In the genomic region with DNA sequence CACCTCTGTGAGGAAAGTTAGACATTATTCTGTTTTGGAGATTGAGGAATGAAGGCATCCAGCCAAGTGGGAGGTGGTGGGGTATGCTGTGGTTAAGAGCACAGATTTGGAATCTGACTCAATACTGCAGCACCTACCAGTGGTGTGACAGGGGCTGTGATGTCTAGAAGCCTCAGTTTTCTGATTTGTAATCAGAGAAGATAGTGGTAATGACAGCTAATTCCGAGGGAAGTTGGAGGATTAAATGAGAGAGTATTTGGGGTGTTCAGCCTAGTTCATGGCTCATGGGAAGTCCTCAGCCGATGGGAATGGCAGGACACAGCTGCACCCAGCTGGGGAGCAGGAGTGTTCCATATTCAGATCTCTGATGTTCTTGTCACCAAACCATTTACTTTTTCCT, we compare ENCODE assay signal across 9 cellular contexts. TPM values are rescaled to one million over a fixed set of nuclear protein-coding genes. Genes with fewer than 3 reads are reported as not detected.
DNase-seq lines count a peak whose midpoint lies in the region; ATAC-seq and TF ChIP-seq lines count a peak whose summit lies in the region.
"Had no signal": no experiment of that assay in that cellular context is flagged by ENCODE, and none has a peak within 500 bp of the region (broad histone marks: within the 10 kb centered on the region; RNA-seq: fewer than 3 reads in every experiment).

No MANE protein-coding gene starts in this region.

- DNase-seq in AG04449 (ENCODE audit: low read depth, low spot score), result no peak
- no peak for DNase-seq in activated naive CD8-positive, alpha-beta T cell treated with anti-CD3 and anti-CD28 coated beads, Interleukin-2, amount 50 U/mL, for 24 hours
- peak; percentile 28 for DNase-seq in kidney epithelial cell (ENCODE audit: low read depth)
- no peak for DNase-seq in mucosa of gallbladder (ENCODE audit: low spot score)
- DNase-seq in NCI-H1694 (lab: John Stamatoyannopoulos, UW), result no peak

- H3K36me3 Mint-ChIP-seq in activated naive CD8-positive, alpha-beta T cell treated with anti-CD3 and anti-CD28 coated beads, Interleukin-2, amount 50 U/mL, for 24 hours (ENCODE audit: low read depth), result peaks cover 57% of the 10 kb centered on the region

- ATAC-seq in activated naive CD8-positive, alpha-beta T cell treated with anti-CD3 and anti-CD28 coated beads, Interleukin-2, amount 50 U/mL, for 24 hours, result peak; percentile 57
- no peak for ATAC-seq in HG02884 (IDR thresholded peaks at IDR 0.05; ENCODE audit: unreplicated experiment)
- ATAC-seq in HG03378 (IDR thresholded peaks at IDR 0.05; ENCODE audit: unreplicated experiment), result no peak

- H3K27me3 ChIP-seq in kidney epithelial cell (ENCODE audit: control insufficient read depth, insufficient read depth, low read length), result no peaks in the 10 kb centered on the region
- H3K27me3 ChIP-seq: SJSA1 had no signal

- H3K27me3 Mint-ChIP-seq in activated naive CD8-positive, alpha-beta T cell treated with anti-CD3 and anti-CD28 coated beads, Interleukin-2, amount 50 U/mL, for 24 hours, result no peaks in the 10 kb centered on the region

- TF ChIP-seq CTCF in AG04449 (IDR thresholded peaks at IDR 0.05; ENCODE audit: insufficient read depth, low read length, missing control alignments) (peak; percentile 46), GM12875 (IDR thresholded peaks at IDR 0.05; ENCODE audit: borderline replicate concordance, insufficient read depth, low read depth, low read length) (0 out of 2 replicates have a peak, but pooled peaks have one; percentile 19), kidney epithelial cell (IDR thresholded peaks at IDR 0.05; ENCODE audit: insufficient read depth, low read length, poor library complexity, severe bottlenecking) (peak; percentile 61)

- CTCF ChIA-PET in AG04449 (lab: Yijun Ruan, JAX), result interaction anchor here (0.9 to 8.0 kb wide), 9 partner anchors 9 to 218 kb away, joined by 3 to 51 read pairs (median 7); a partner anchor contains a TSS

- POLR2A ChIA-PET in AG04449 (lab: Yijun Ruan, JAX), result no interaction called here

- peaks cover 50% of the 10 kb centered on the region for H3K4me1 Mint-ChIP-seq in activated naive CD8-positive, alpha-beta T cell treated with anti-CD3 and anti-CD28 coated beads, Interleukin-2, amount 50 U/mL, for 24 hours

- H3K27ac Mint-ChIP-seq in activated naive CD8-positive, alpha-beta T cell treated with anti-CD3 and anti-CD28 coated beads, Interleukin-2, amount 50 U/mL, for 24 hours, result peak overlapping the region; percentile 5

- peaks cover 1% of the 10 kb centered on the region for H3K36me3 ChIP-seq in kidney epithelial cell (ENCODE audit: control insufficient read depth, insufficient read depth, low read length)

- no peaks in the 10 kb centered on the region for H3K9me3 Mint-ChIP-seq in activated naive CD8-positive, alpha-beta T cell treated with anti-CD3 and anti-CD28 coated beads, Interleukin-2, amount 50 U/mL, for 24 hours

- H3K4me3 Mint-ChIP-seq in activated naive CD8-positive, alpha-beta T cell treated with anti-CD3 and anti-CD28 coated beads, Interleukin-2, amount 50 U/mL, for 24 hours, result no peak overlapping the region

- H3K4me3 ChIP-seq in AG04449 (ENCODE audit: low read depth, low read length), result no peak overlapping the region
- H3K4me3 ChIP-seq in GM12875 (ENCODE audit: low read depth, low read length), result no peak overlapping the region
- no peak overlapping the region for H3K4me3 ChIP-seq in kidney epithelial cell (ENCODE audit: low read depth, low read length)
- H3K4me3 ChIP-seq: SJSA1 had no signal

RNA-seq across cellular contexts. Expression of a gene that starts 9.2 kb away (rescaled TPM):
- total RNA-seq in kidney epithelial cell (9.4 and 9.9 TPM in 2 replicates), mucosa of gallbladder (9.7 TPM)
